In the genomic region with DNA sequence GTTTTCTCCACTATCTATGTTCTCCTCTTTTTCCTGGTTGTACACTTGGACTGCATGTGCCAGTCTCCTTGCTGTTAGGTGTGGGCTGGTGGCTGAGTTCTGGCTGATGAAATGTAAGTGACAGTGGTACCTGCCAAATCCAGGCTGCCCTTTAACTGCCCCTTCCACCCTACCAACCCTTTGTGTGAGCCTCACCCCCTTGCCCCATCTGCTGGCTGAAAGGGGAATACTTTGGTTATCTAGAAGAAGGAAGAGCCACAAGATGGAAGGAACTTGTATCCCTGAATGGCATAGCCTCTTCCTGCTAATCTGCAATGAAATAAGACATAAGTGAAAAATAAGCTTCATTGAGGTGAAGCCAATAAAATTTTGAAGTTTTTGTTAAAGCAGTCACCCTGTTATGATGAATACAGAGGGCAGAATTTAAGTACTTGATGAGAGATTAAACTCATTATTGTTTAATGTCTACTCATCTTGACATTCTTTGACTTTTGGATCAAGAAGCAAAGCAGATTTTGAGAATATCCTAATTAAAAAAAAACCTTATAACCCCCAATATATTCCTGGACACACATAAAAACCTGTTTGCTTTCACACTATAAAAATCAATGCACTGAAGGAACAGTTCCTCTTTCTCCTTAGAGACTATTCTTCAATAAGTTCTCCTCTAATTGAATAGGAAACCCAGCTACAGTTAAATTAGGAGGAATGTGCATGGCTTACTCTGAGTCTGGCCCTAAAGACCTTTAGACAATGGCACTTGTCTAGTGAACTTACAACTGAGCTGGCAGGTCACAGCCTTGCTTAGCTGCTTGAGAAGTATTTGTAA, we compare ENCODE assay signal across 8 cellular contexts.
A peak's percentile ranks its signal among the peaks of the same experiment; 100 is the strongest.
DNase-seq lines count a peak whose midpoint lies in the region; ATAC-seq, FAIRE-seq and TF ChIP-seq lines count a peak whose summit lies in the region.

No MANE protein-coding gene starts in this region.

- FAIRE-seq in GM19239 (lab: Jason Lieb, UNC), result peak; percentile 87

- H3K4me3 ChIP-seq in foreskin fibroblast (ENCODE audit: low read depth in 1 of 2, low read length in 2 of 2) (no peak overlapping the region), ascending aorta (no peak overlapping the region)

- H3K4me3 Mint-ChIP-seq in activated B cell treated with CpG ODN at 0.5 μM for 24 hours, result peak overlapping the region; percentile 50

- CTCF ChIA-PET in activated B cell treated with CpG ODN at 0.5 μM for 24 hours (lab: Charles Lee), result interaction anchor here (0.7 to 4.4 kb wide), 24 partner anchors 9 to 1027 kb away, joined by 3 to 31 read pairs (median 4); a partner anchor contains a TSS

- no peaks in the 10 kb centered on the region for H3K36me3 ChIP-seq in ascending aorta

- peak overlapping the region; percentile 88 for H3K27ac Mint-ChIP-seq in activated B cell treated with CpG ODN at 0.5 μM for 24 hours

- no peaks in the 10 kb centered on the region for H3K4me1 ChIP-seq in ascending aorta

- intact Hi-C loops in activated B cell treated with CpG ODN at 0.5 μM for 24 hours (cut with micrococcal nuclease) (loop anchor here (1.0 to 2.0 kb wide), 4 partner anchors 95 to 264 kb away; no protein-coding TSS in a partner anchor), ascending aorta (cut with DNase I) (no loop called here)

- no peaks in the 10 kb centered on the region for H3K9me3 ChIP-seq in ascending aorta

- peak; percentile 42 for ATAC-seq in activated B cell treated with CpG ODN at 0.5 μM for 24 hours (ENCODE audit: low read depth)

- no peaks in the 10 kb centered on the region for H3K36me3 Mint-ChIP-seq in activated B cell treated with CpG ODN at 0.5 μM for 24 hours (ENCODE audit: low read depth)

- POLR2A ChIA-PET in activated B cell treated with CpG ODN at 0.5 μM for 24 hours (lab: Charles Lee), result interaction anchor here (0.6 to 13.3 kb wide), 23 partner anchors 17 to 934 kb away, joined by 3 to 346 read pairs (median 5); a partner anchor contains a TSS

- peaks cover 68% of the 10 kb centered on the region for H3K4me1 Mint-ChIP-seq in activated B cell treated with CpG ODN at 0.5 μM for 24 hours

- H3K9me3 Mint-ChIP-seq in activated B cell treated with CpG ODN at 0.5 μM for 24 hours, result peaks cover 5% of the 10 kb centered on the region

- H3K27me3 Mint-ChIP-seq in activated B cell treated with CpG ODN at 0.5 μM for 24 hours, result no peaks in the 10 kb centered on the region

- no peak for DNase-seq in GM19239 (ENCODE audit: insufficient read length, low spot score)
- peak; percentile 29 for DNase-seq in NCI-H2029 (lab: John Stamatoyannopoulos, UW)
- DNase-seq in activated B cell treated with CpG ODN at 0.5 μM for 24 hours, result no peak
- DNase-seq in foreskin fibroblast, result peak in 1 of 2 donors; percentile 55
- peak; percentile 58 for DNase-seq in stimulated activated CD4-positive, alpha-beta T cell treated with anti-CD3 and anti-CD28 coated beads, Interleukin-4, amount 100 ng/mL, for 24 hours
- no peak for DNase-seq in cerebellum (ENCODE audit: low spot score)
- DNase-seq in ascending aorta (ENCODE audit: low spot score in 2 of 2), result no peak

- TF ChIP-seq CTCF in C4-2B (conservative IDR thresholded peaks at IDR 0.05), result peak; percentile 77
- TF ChIP-seq CTCF in activated B cell treated with CpG ODN at 0.5 μM for 24 hours (IDR thresholded peaks at IDR 0.05), result no peak
- peak; percentile 21 for TF ChIP-seq CTCF in foreskin fibroblast (IDR thresholded peaks at IDR 0.05; ENCODE audit: low read depth, low read length)
- TF ChIP-seq CTCF in ascending aorta (IDR thresholded peaks at IDR 0.05), result no peak

- H3K27ac ChIP-seq in C4-2B (no peak overlapping the region), ascending aorta (no peak overlapping the region)

- H3K27me3 ChIP-seq in ascending aorta, result no peaks in the 10 kb centered on the region

Comparison
In these comparisons a context has a peak if more than half of its experiments do, and no peak if none do; other contexts are left out.
1. CTCF ChIP-seq: peak in C4-2B (single experiment) and foreskin fibroblast (single experiment); none in activated B cell treated with CpG ODN at 0.5 μM for 24 hours (single experiment) and ascending aorta (0 of 3).
2. DNase-seq: peak in NCI-H2029 (single experiment) and stimulated activated CD4-positive, alpha-beta T cell treated with anti-CD3 and anti-CD28 coated beads, Interleukin-4, amount 100 ng/mL, for 24 hours (single experiment); none in GM19239 (single experiment), activated B cell treated with CpG ODN at 0.5 μM for 24 hours (single experiment), cerebellum (single experiment) and ascending aorta (0 of 2).